20 cellular contexts compared by ENCODE assay signal in the genomic region with DNA sequence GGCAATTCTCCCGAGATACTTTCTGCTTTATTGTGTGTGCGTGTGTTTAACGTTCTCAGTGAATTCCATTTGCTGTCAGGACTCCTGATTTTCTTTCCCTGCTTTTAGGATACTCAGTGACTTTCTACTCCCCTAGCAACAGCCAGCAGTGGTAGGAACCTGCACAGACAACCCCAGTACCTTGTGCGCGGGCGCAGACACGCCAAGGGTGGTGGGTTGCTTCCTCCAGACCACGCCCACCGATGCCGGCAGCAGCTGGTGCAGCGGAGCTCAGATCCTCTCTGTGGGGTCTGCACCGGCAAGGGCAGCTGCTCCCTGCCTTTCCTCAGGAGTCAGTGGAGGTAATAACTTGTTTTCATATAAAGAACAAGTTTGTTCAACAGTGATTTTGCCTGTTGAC.
DNase-seq lines count a peak whose midpoint lies in the region; ATAC-seq and TF ChIP-seq lines count a peak whose summit lies in the region.
"Had no signal": no experiment of that assay in that cellular context is flagged by ENCODE, and none has a peak within 500 bp of the region (broad histone marks: within the 10 kb centered on the region; RNA-seq: fewer than 3 reads in every experiment).

No MANE protein-coding gene starts in this region.

- H3K4me1 Mint-ChIP-seq in endodermal cell (peaks cover 4% of the 10 kb centered on the region), neural progenitor cell (peaks cover 13% of the 10 kb centered on the region)
- no peaks in the 10 kb centered on the region for H3K4me1 Mint-ChIP-seq in stimulated activated naive B cell treated with anti-CD40 and anti-IgM and Interleukin-4, amounts not matched to agents 10 μg/mL and 1 μg/mL and 100 μg/mL, for 72 hours
- H3K4me1 Mint-ChIP-seq: B cell, T-helper 17 cell had no signal

- no peaks in the 10 kb centered on the region for H3K36me3 ChIP-seq in endodermal cell (ENCODE audit: control insufficient read depth, insufficient read depth, low read length)
- H3K36me3 ChIP-seq in neural progenitor cell: no peaks in the 10 kb centered on the region
- H3K36me3 ChIP-seq: heart right ventricle, right lobe of liver had no signal

- H3K9ac ChIP-seq in endodermal cell (ENCODE audit: extremely low read depth, low read length, poor library complexity, severe bottlenecking) (no peak overlapping the region), neural progenitor cell (no peak overlapping the region)

- H3K9me3 ChIP-seq in endodermal cell (ENCODE audit: control insufficient read depth, low read length) (peaks cover 13% of the 10 kb centered on the region), neural progenitor cell (ENCODE audit: low read depth) (no peaks in the 10 kb centered on the region)
- H3K9me3 ChIP-seq: right lobe of liver had no signal

- H3K36me3 Mint-ChIP-seq in endodermal cell (ENCODE audit: low read depth) (no peaks in the 10 kb centered on the region), neural progenitor cell (peaks cover 2% of the 10 kb centered on the region)
- H3K36me3 Mint-ChIP-seq in stimulated activated naive B cell treated with anti-CD40 and anti-IgM and Interleukin-4, amounts not matched to agents 10 μg/mL and 1 μg/mL and 100 μg/mL, for 72 hours: no peaks in the 10 kb centered on the region

- peak overlapping the region; percentile 28 for H2AFZ ChIP-seq in neural progenitor cell (replicated peaks)

- H3K4me3 Mint-ChIP-seq in endodermal cell: peak overlapping the region; percentile 42
- H3K4me3 Mint-ChIP-seq in neural progenitor cell: peak overlapping the region; percentile 68
- no peak overlapping the region for H3K4me3 Mint-ChIP-seq in stimulated activated naive B cell treated with anti-CD40 and anti-IgM and Interleukin-4, amounts not matched to agents 10 μg/mL and 1 μg/mL and 100 μg/mL, for 72 hours
- H3K4me3 Mint-ChIP-seq: B cell, T-helper 17 cell had no signal

- no peaks in the 10 kb centered on the region for H3K27me3 Mint-ChIP-seq in endodermal cell (ENCODE audit: insufficient read depth)
- H3K27me3 Mint-ChIP-seq in neural progenitor cell (ENCODE audit: insufficient read depth, low read depth): peaks cover 2% of the 10 kb centered on the region
- no peaks in the 10 kb centered on the region for H3K27me3 Mint-ChIP-seq in stimulated activated naive B cell treated with anti-CD40 and anti-IgM and Interleukin-4, amounts not matched to agents 10 μg/mL and 1 μg/mL and 100 μg/mL, for 72 hours
- H3K27me3 Mint-ChIP-seq: B cell, T-helper 17 cell had no signal

- DNase-seq in ELF-1 (ENCODE audit: low read depth, low spot score): peak; percentile 40
- DNase-seq in NCI-H2227 (lab: John Stamatoyannopoulos, UW; ENCODE audit: unreplicated experiment): peak; percentile 81
- peak; percentile 85 for DNase-seq in endodermal cell
- peak; percentile 81 for DNase-seq in neural progenitor cell (ENCODE audit: low spot score)
- no peak for DNase-seq in stimulated activated naive B cell treated with anti-CD40 and anti-IgM and Interleukin-4, amounts not matched to agents 10 μg/mL and 1 μg/mL and 100 μg/mL, for 72 hours
- DNase-seq in inferior parietal cortex (ENCODE audit: extremely low spot score): no peak
- DNase-seq in left colon: no peak
- DNase-seq: activated CD8-positive, alpha-beta memory T cell treated with anti-CD3 and anti-CD28 coated beads, Interleukin-2, amount 50 U/mL, for 4 hours; activated naive CD4-positive, alpha-beta T cell; aorta; NCI-H187 treated with DMSO at 0.1 percent for 48 hours; NCI-H526 treated with DMSO at 0.1 percent for 48 hours; right lobe of liver; stimulated activated CD4-positive, alpha-beta T cell treated with anti-CD3 and anti-CD28 coated beads, Interleukin-2, amount 100 ng/mL, for 24 hours; T-helper 17 cell had no signal

- H3K4me1 ChIP-seq in endodermal cell (ENCODE audit: control insufficient read depth, insufficient read depth, low read length) (no peaks in the 10 kb centered on the region), neural progenitor cell (peaks cover 6% of the 10 kb centered on the region)
- H3K4me1 ChIP-seq: heart right ventricle, right lobe of liver had no signal

- H4K20me1 ChIP-seq in neural progenitor cell (ENCODE audit: low read depth): no peaks in the 10 kb centered on the region

- intact Hi-C loops in left colon (cut with DNase I, micrococcal nuclease): no loop called here

- no peaks in the 10 kb centered on the region for H3K27me3 ChIP-seq in endodermal cell (ENCODE audit: control insufficient read depth, insufficient read depth, low read length, poor library complexity, severe bottlenecking)
- no peaks in the 10 kb centered on the region for H3K27me3 ChIP-seq in neural progenitor cell
- H3K27me3 ChIP-seq: right lobe of liver had no signal

- H3K9me3 Mint-ChIP-seq in endodermal cell: peaks cover 35% of the 10 kb centered on the region
- H3K9me3 Mint-ChIP-seq in neural progenitor cell: peaks cover 2% of the 10 kb centered on the region
- H3K9me3 Mint-ChIP-seq in stimulated activated naive B cell treated with anti-CD40 and anti-IgM and Interleukin-4, amounts not matched to agents 10 μg/mL and 1 μg/mL and 100 μg/mL, for 72 hours: no peaks in the 10 kb centered on the region

- peak overlapping the region; percentile 17 for H3K4me3 ChIP-seq in endodermal cell (ENCODE audit: low read length)
- H3K4me3 ChIP-seq in neural progenitor cell: peak overlapping the region; percentile 23
- H3K4me3 ChIP-seq: heart right ventricle, right lobe of liver had no signal

- no peak overlapping the region for H3K27ac ChIP-seq in endodermal cell (ENCODE audit: low read depth, low read length)
- H3K27ac ChIP-seq in neural progenitor cell: no peak overlapping the region
- H3K27ac ChIP-seq: heart right ventricle, right lobe of liver, RWPE1 had no signal

- H3K79me2 ChIP-seq in neural progenitor cell (ENCODE audit: low read depth): no peaks in the 10 kb centered on the region

- H3K4me2 ChIP-seq in neural progenitor cell: peak overlapping the region; percentile 66

- 49 to 62% methylated on average over 8 to 12 of the region's 12 CpGs for WGBS in endodermal cell (ENCODE audit: insufficient coverage in 1 of 2, insufficient read length in 1 of 2), 2 experiments

- ATAC-seq in GM18519 (IDR thresholded peaks at IDR 0.05; ENCODE audit: low FRiP score, unreplicated experiment) (no peak), left colon (no peak)
- no peak for ATAC-seq in stimulated activated naive B cell treated with anti-CD40 and anti-IgM and Interleukin-4, amounts not matched to agents 10 μg/mL and 1 μg/mL and 100 μg/mL, for 72 hours (replicated peaks)
- ATAC-seq: activated CD4-positive, CD25-positive, alpha-beta regulatory T cell treated with anti-CD3 and anti-CD28 coated beads, Interleukin-2, amount 50 U/mL, for 24 hours; heart right ventricle; right lobe of liver; T-helper 17 cell had no signal

- no peak for TF ChIP-seq CTCF in endodermal cell (conservative IDR thresholded peaks at IDR 0.05)
- TF ChIP-seq CTCF in neural progenitor cell (IDR thresholded peaks at IDR 0.05): no peak

- no peaks in the 10 kb centered on the region for H3F3A ChIP-seq in neural progenitor cell (ENCODE audit: low read depth)

- no peak overlapping the region for H3K27ac Mint-ChIP-seq in endodermal cell
- H3K27ac Mint-ChIP-seq in neural progenitor cell: no peak overlapping the region
- H3K27ac Mint-ChIP-seq in stimulated activated naive B cell treated with anti-CD40 and anti-IgM and Interleukin-4, amounts not matched to agents 10 μg/mL and 1 μg/mL and 100 μg/mL, for 72 hours: no peak overlapping the region
- H3K27ac Mint-ChIP-seq: B cell, T-helper 17 cell had no signal

Comparison
In these comparisons a context has a peak if more than half of its experiments do, and no peak if none do; other contexts are left out.
1. DNase-seq: peak in ELF-1 (single experiment), NCI-H2227 (single experiment), endodermal cell (single experiment) and neural progenitor cell (single experiment); none in stimulated activated naive B cell treated with anti-CD40 and anti-IgM and Interleukin-4, amounts not matched to agents 10 μg/mL and 1 μg/mL and 100 μg/mL, for 72 hours (single experiment), inferior parietal cortex (single experiment) and left colon (0 of 2).
2. H3K4me3 Mint-ChIP-seq: peak in endodermal cell (single experiment) and neural progenitor cell (single experiment); none in stimulated activated naive B cell treated with anti-CD40 and anti-IgM and Interleukin-4, amounts not matched to agents 10 μg/mL and 1 μg/mL and 100 μg/mL, for 72 hours (0 of 2).